ENCODE assay signal across 29 cellular contexts in the genomic region with DNA sequence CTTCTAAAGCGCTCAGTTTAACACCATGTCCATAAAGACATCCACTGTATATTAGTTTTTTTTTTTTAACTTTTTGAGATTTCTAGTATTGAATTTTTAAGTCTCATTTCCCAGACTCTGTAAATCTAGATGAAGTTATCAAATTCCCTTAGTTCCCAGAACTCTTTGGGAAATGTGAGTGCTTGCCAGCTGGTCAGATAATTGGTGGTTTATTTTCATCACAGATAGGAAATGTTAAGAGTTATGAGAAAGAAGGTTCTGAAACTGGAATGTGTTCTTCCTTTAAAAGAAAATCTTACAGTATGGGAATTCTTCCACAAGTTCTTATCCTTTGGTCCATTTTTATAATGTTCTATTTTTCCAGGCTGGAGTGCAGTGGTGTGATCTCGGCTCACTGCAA.
"Had no signal": no experiment of that assay in that cellular context is flagged by ENCODE, and none has a peak within 500 bp of the region (broad histone marks: within the 10 kb centered on the region; RNA-seq: fewer than 3 reads in every experiment).

No MANE protein-coding gene starts in this region.

- H3K27me3 ChIP-seq: ascending aorta, brain microvascular endothelial cell, esophagus muscularis mucosa, gastroesophageal sphincter had no signal

- H3K36me3 Mint-ChIP-seq: activated naive CD4-positive, alpha-beta T cell treated with anti-CD3 and anti-CD28 coated beads, Interleukin-2, amount 10 ng/mL, durations not matched to agents 7 days and 5 days; activated naive CD8-positive, alpha-beta T cell treated with anti-CD3 and anti-CD28 coated beads, Interleukin-2, amount 10 ng/mL, durations not matched to agents 7 days and 5 days had no signal

- H3K9me3 ChIP-seq: ascending aorta, esophagus muscularis mucosa, gastroesophageal sphincter had no signal

- H3K4me3 Mint-ChIP-seq: activated CD4-positive, alpha-beta memory T cell treated with anti-CD3 and anti-CD28 coated beads, Interleukin-2, amount 10 ng/mL, durations not matched to agents 7 days and 5 days; activated CD4-positive, alpha-beta T cell treated with anti-CD3 and anti-CD28 coated beads, Interleukin-2, amount 10 ng/mL, durations not matched to agents 7 days and 5 days; activated naive CD4-positive, alpha-beta T cell treated with anti-CD3 and anti-CD28 coated beads, Interleukin-2, amount 10 ng/mL, durations not matched to agents 7 days and 5 days; activated naive CD8-positive, alpha-beta T cell treated with anti-CD3 and anti-CD28 coated beads, Interleukin-2, amount 10 ng/mL, durations not matched to agents 7 days and 5 days; activated T-cell treated with anti-CD3 and anti-CD28 coated beads, Interleukin-2, amount 50 U/mL, for 24 hours; activated T-cell treated with anti-CD3 and anti-CD28 coated beads, Interleukin-2, amount 50 U/mL, for 72 hours; central memory CD8-positive, alpha-beta T cell; effector memory CD8-positive, alpha-beta T cell; T-helper 17 cell; T-helper 2 cell treated with Interferon-gamma antibody and Interleukin-4, amounts not matched to agents 5 μg/mL and 100 μg/mL, for 36 hours had no signal

- H3K27ac Mint-ChIP-seq: activated CD4-positive, alpha-beta memory T cell treated with anti-CD3 and anti-CD28 coated beads, Interleukin-2, amount 10 ng/mL, durations not matched to agents 7 days and 5 days; activated CD4-positive, alpha-beta T cell treated with anti-CD3 and anti-CD28 coated beads, Interleukin-2, amount 10 ng/mL, durations not matched to agents 7 days and 5 days; activated naive CD4-positive, alpha-beta T cell treated with anti-CD3 and anti-CD28 coated beads, Interleukin-2, amount 10 ng/mL, durations not matched to agents 7 days and 5 days; activated naive CD4-positive, alpha-beta T cell treated with anti-CD3 and anti-CD28 coated beads, Interleukin-2, amount 50 U/mL, for 72 hours; activated naive CD8-positive, alpha-beta T cell treated with anti-CD3 and anti-CD28 coated beads, Interleukin-2, amount 10 ng/mL, durations not matched to agents 7 days and 5 days; activated T-cell treated with anti-CD3 and anti-CD28 coated beads, Interleukin-2, amount 50 U/mL, for 24 hours; activated T-cell treated with anti-CD3 and anti-CD28 coated beads, Interleukin-2, amount 50 U/mL, for 72 hours; effector memory CD8-positive, alpha-beta T cell; T-helper 17 cell; T-helper 2 cell treated with Interferon-gamma antibody and Interleukin-4, amounts not matched to agents 5 μg/mL and 100 μg/mL, for 36 hours had no signal

- H3K9me3 Mint-ChIP-seq: activated CD4-positive, alpha-beta memory T cell treated with anti-CD3 and anti-CD28 coated beads, Interleukin-2, amount 10 ng/mL, durations not matched to agents 7 days and 5 days; activated CD4-positive, alpha-beta T cell treated with anti-CD3 and anti-CD28 coated beads, Interleukin-2, amount 10 ng/mL, durations not matched to agents 7 days and 5 days; activated naive CD4-positive, alpha-beta T cell treated with anti-CD3 and anti-CD28 coated beads, Interleukin-2, amount 10 ng/mL, durations not matched to agents 7 days and 5 days; activated naive CD8-positive, alpha-beta T cell treated with anti-CD3 and anti-CD28 coated beads, Interleukin-2, amount 10 ng/mL, durations not matched to agents 7 days and 5 days; activated T-cell treated with anti-CD3 and anti-CD28 coated beads, Interleukin-2, amount 50 U/mL, for 24 hours; central memory CD8-positive, alpha-beta T cell; effector memory CD8-positive, alpha-beta T cell; T-helper 2 cell treated with Interferon-gamma antibody and Interleukin-4, amounts not matched to agents 5 μg/mL and 100 μg/mL, for 36 hours had no signal

- H3K4me1 Mint-ChIP-seq: activated CD4-positive, alpha-beta memory T cell treated with anti-CD3 and anti-CD28 coated beads, Interleukin-2, amount 10 ng/mL, durations not matched to agents 7 days and 5 days; activated CD4-positive, alpha-beta T cell treated with anti-CD3 and anti-CD28 coated beads, Interleukin-2, amount 10 ng/mL, durations not matched to agents 7 days and 5 days; activated naive CD4-positive, alpha-beta T cell treated with anti-CD3 and anti-CD28 coated beads, Interleukin-2, amount 10 ng/mL, durations not matched to agents 7 days and 5 days; activated naive CD8-positive, alpha-beta T cell treated with anti-CD3 and anti-CD28 coated beads, Interleukin-2, amount 10 ng/mL, durations not matched to agents 7 days and 5 days; central memory CD8-positive, alpha-beta T cell had no signal

- H3K4me1 ChIP-seq: ascending aorta, esophagus muscularis mucosa, gastroesophageal sphincter had no signal

- H3K27ac ChIP-seq: ascending aorta, brain microvascular endothelial cell, esophagus muscularis mucosa, gastroesophageal sphincter had no signal

- ATAC-seq: activated naive CD4-positive, alpha-beta T cell treated with anti-CD3 and anti-CD28 coated beads, Interleukin-2, amount 50 U/mL, for 72 hours; activated T-cell treated with anti-CD3 and anti-CD28 coated beads, Interleukin-2, amount 50 U/mL, for 72 hours; effector memory CD8-positive, alpha-beta T cell; gastroesophageal sphincter; T-helper 17 cell had no signal

- H3K27me3 Mint-ChIP-seq: activated CD4-positive, alpha-beta T cell treated with anti-CD3 and anti-CD28 coated beads, Interleukin-2, amount 10 ng/mL, durations not matched to agents 7 days and 5 days had no signal

- H3K4me3 ChIP-seq: ascending aorta, esophagus muscularis mucosa, gastroesophageal sphincter had no signal

- H3K36me3 ChIP-seq: ascending aorta, brain microvascular endothelial cell, esophagus muscularis mucosa, gastroesophageal sphincter had no signal

- DNase-seq: activated CD4-positive, alpha-beta memory T cell treated with anti-CD3 and anti-CD28 coated beads, Interleukin-2, amount 10 ng/mL, durations not matched to agents 7 days and 5 days; activated CD4-positive, alpha-beta T cell treated with anti-CD3 and anti-CD28 coated beads for 1 hour; activated CD4-positive, alpha-beta T cell treated with anti-CD3 and anti-CD28 coated beads for 4 hours; activated CD4-positive, alpha-beta T cell treated with anti-CD3 and anti-CD28 coated beads, Interleukin-2, amount 10 ng/mL, durations not matched to agents 7 days and 5 days; activated CD4-positive, alpha-beta T cell treated with anti-CD3 and anti-CD28 coated beads, Interleukin-2, amount 50 U/mL, for 4 hours; activated CD8-positive, alpha-beta memory T cell treated with anti-CD3 and anti-CD28 coated beads, Interleukin-2, amount 50 U/mL, for 48 hours; activated gamma-delta T cell; activated naive CD4-positive, alpha-beta T cell; activated naive CD4-positive, alpha-beta T cell treated with anti-CD3 and anti-CD28 coated beads, Interleukin-2, amount 10 ng/mL, durations not matched to agents 7 days and 5 days; activated naive CD8-positive, alpha-beta T cell treated with anti-CD3 and anti-CD28 coated beads, Interleukin-2, amount 10 ng/mL, durations not matched to agents 7 days and 5 days; activated T-cell treated with anti-CD3 and anti-CD28 coated beads for 4 hours; activated T-cell treated with anti-CD3 and anti-CD28 coated beads, Interleukin-2, amount 50 U/mL, for 24 hours; activated T-cell treated with anti-CD3 and anti-CD28 coated beads, Interleukin-2, amount 50 U/mL, for 72 hours; brain microvascular endothelial cell; cortex of kidney; dermis blood vessel endothelial cell; effector CD4-positive, alpha-beta T cell; effector memory CD8-positive, alpha-beta T cell; erythroblast; foreskin melanocyte; T-helper 1 cell; T-helper 17 cell; T1000 had no signal
